7 cellular contexts compared by ENCODE assay signal in genomic region chr10:119413738-119414611, GRCh38.
DNase-seq lines count a peak whose midpoint lies in the region; ATAC-seq and TF ChIP-seq lines count a peak whose summit lies in the region.

No MANE protein-coding gene starts in this region.

- intact Hi-C loops in esophagus squamous epithelium (cut with DNase I), result no loop called here
- intact Hi-C loops in transverse colon (cut with DNase I; ENCODE audit: low total_unique reads), result no loop called here

- H3K4me1 ChIP-seq in Peyer's patch (peaks cover 0 to 24% (median 0%) of the 10 kb centered on the region in 4 donors), esophagus squamous epithelium (peaks cover 8 to 58% (median 33%) of the 10 kb centered on the region in 3 donors), mesodermal cell (ENCODE audit: control insufficient read depth, insufficient read depth, low read length, poor library complexity, severe bottlenecking) (peaks cover 11% of the 10 kb centered on the region), transverse colon (peaks cover 9 to 18% (median 16%) of the 10 kb centered on the region in 4 donors), Karpas-422 (ENCODE audit: low read length) (no peaks in the 10 kb centered on the region)

- ATAC-seq in GM21515 (IDR thresholded peaks at IDR 0.05; ENCODE audit: unreplicated experiment), result no peak

- no peak overlapping the region for H2AFZ ChIP-seq in Karpas-422 (ENCODE audit: low read length)

- no peaks in the 10 kb centered on the region for H3K79me2 ChIP-seq in Karpas-422 (ENCODE audit: low read length)

- H3K27ac ChIP-seq in Peyer's patch, result peak overlapping the region; percentile 57 to 83 (median 68)
- peak overlapping the region; percentile 48 to 86 (median 80) for H3K27ac ChIP-seq in esophagus squamous epithelium
- peak overlapping the region; percentile 87 for H3K27ac ChIP-seq in mesodermal cell (ENCODE audit: low read depth, low read length, severe bottlenecking)
- H3K27ac ChIP-seq in transverse colon, result peak overlapping the region; percentile 60 to 75 (median 72)
- no peak overlapping the region for H3K27ac ChIP-seq in Karpas-422 (ENCODE audit: low read length)

- TF ChIP-seq EP300 in transverse colon (IDR thresholded peaks at IDR 0.05; ENCODE audit: low read depth), result peak; percentile 15

- TF ChIP-seq POLR2A in Peyer's patch (IDR thresholded peaks at IDR 0.05), result no peak
- no peak for TF ChIP-seq POLR2A in esophagus squamous epithelium (IDR thresholded peaks at IDR 0.05)
- no peak for TF ChIP-seq POLR2A in transverse colon (IDR thresholded peaks at IDR 0.05)

- H3K9me3 ChIP-seq in Peyer's patch (no peaks in the 10 kb centered on the region), esophagus squamous epithelium (no peaks in the 10 kb centered on the region), mesodermal cell (ENCODE audit: control insufficient read depth, low read length) (no peaks in the 10 kb centered on the region), transverse colon (no peaks in the 10 kb centered on the region), Karpas-422 (ENCODE audit: low read length) (no peaks in the 10 kb centered on the region)

- no peak overlapping the region for H3K4me3 ChIP-seq in Peyer's patch
- H3K4me3 ChIP-seq in esophagus squamous epithelium, result no peak overlapping the region
- no peak overlapping the region for H3K4me3 ChIP-seq in mesodermal cell (ENCODE audit: extremely low read depth, insufficient read depth, low read length, poor library complexity, severe bottlenecking)
- H3K4me3 ChIP-seq in transverse colon, result no peak overlapping the region
- H3K4me3 ChIP-seq in Karpas-422 (ENCODE audit: low read length), result no peak overlapping the region

- H3K4me2 ChIP-seq in Karpas-422 (ENCODE audit: low read depth, low read length, poor library complexity, severe bottlenecking), result no peak overlapping the region

- H3K36me3 ChIP-seq in Peyer's patch (no peaks in the 10 kb centered on the region), esophagus squamous epithelium (no peaks in the 10 kb centered on the region), mesodermal cell (ENCODE audit: control insufficient read depth, insufficient read depth, low read length) (no peaks in the 10 kb centered on the region), transverse colon (no peaks in the 10 kb centered on the region), Karpas-422 (ENCODE audit: insufficient read depth, low read length) (no peaks in the 10 kb centered on the region)

- no peak for TF ChIP-seq CTCF in Peyer's patch (IDR thresholded peaks at IDR 0.05)
- no peak for TF ChIP-seq CTCF in esophagus squamous epithelium (IDR thresholded peaks at IDR 0.05)
- no peak for TF ChIP-seq CTCF in transverse colon (IDR thresholded peaks at IDR 0.05)

- H3K9me2 ChIP-seq in Karpas-422 (replicated peaks; ENCODE audit: insufficient read depth, low read length), result no peaks in the 10 kb centered on the region

- no peaks in the 10 kb centered on the region for H4K20me1 ChIP-seq in Karpas-422 (ENCODE audit: insufficient read depth, low read depth, low read length)

- DNase-seq in Peyer's patch, result peak in 1 of 3 donors; percentile 65
- no peak for DNase-seq in esophagus squamous epithelium (lab: John Stamatoyannopoulos, UW)
- DNase-seq in transverse colon, result peak; percentile 44
- no peak for DNase-seq in Karpas-422
- no peak for DNase-seq in stimulated activated CD8-positive, alpha-beta memory T cell treated with anti-CD3 and anti-CD28 coated beads, Interleukin-4, amount 100 ng/mL, for 48 hours

- in situ Hi-C loops in transverse colon (cut with MboI; ENCODE audit: low pct_ligation_motif_present in 1 of 4, low pct_unique_long_range_greater_than_20kb in 1 of 4, low sequenced_read_pairs in 3 of 4), result loop anchor here (10.0 kb wide), 2 partner anchors 209 to 219 kb away; partner anchors contain the start of gene GRK5 (in 1 of the 4)

- H3K9ac ChIP-seq in Karpas-422 (ENCODE audit: low read length), result no peak overlapping the region

- WGBS in esophagus squamous epithelium, 2 donors, result 69 to 73% methylated on average over 5 to 15 of the region's 23 CpGs
- WGBS in mesodermal cell (ENCODE audit: insufficient coverage in 2 of 2), 2 experiments, result 68 to 81% methylated on average over 8 to 14 of the region's 23 CpGs
- WGBS in transverse colon (ENCODE audit: low coverage in 1 of 2), 2 donors, result 72% methylated on average over 23 of the region's 23 CpGs; no CpG with 5 or more reads in 1 of the 2 donors

- H3K27me3 ChIP-seq in Peyer's patch (no peaks in the 10 kb centered on the region), esophagus squamous epithelium (no peaks in the 10 kb centered on the region), transverse colon (no peaks in the 10 kb centered on the region), Karpas-422 (ENCODE audit: low read length) (no peaks in the 10 kb centered on the region)
